8 cellular contexts compared by ENCODE assay signal in genomic region chr1:27672750-27673112, GRCh38. TPM values are rescaled to one million over a fixed set of nuclear protein-coding genes. Genes with fewer than 3 reads are reported as not detected.
A peak's percentile ranks its signal among the peaks of the same experiment; 100 is the strongest.
DNase-seq lines count a peak whose midpoint lies in the region; ATAC-seq and TF ChIP-seq lines count a peak whose summit lies in the region.

No MANE protein-coding gene starts in this region.

- TF ChIP-seq POLR2A in Peyer's patch (IDR thresholded peaks at IDR 0.05) = no peak
- TF ChIP-seq POLR2A in esophagus muscularis mucosa (IDR thresholded peaks at IDR 0.05; ENCODE audit: low read depth) = no peak
- TF ChIP-seq POLR2A in prostate gland (IDR thresholded peaks at IDR 0.05) = no peak

- no peaks in the 10 kb centered on the region for H3K9me2 ChIP-seq in DOHH2 (replicated peaks; ENCODE audit: control insufficient read depth, low read length)

- TF ChIP-seq EP300 in esophagus muscularis mucosa (IDR thresholded peaks at IDR 0.05) = no peak

- TF ChIP-seq CTCF in DOHH2 (IDR thresholded peaks at IDR 0.05; ENCODE audit: low read depth, low read length, poor library complexity, severe bottlenecking) (no peak), Peyer's patch (IDR thresholded peaks at IDR 0.05) (no peak), esophagus muscularis mucosa (IDR thresholded peaks at IDR 0.05) (no peak), prostate gland (IDR thresholded peaks at IDR 0.05) (no peak)

- H3K27me3 ChIP-seq in DOHH2 (ENCODE audit: control insufficient read depth, low read length) (peaks cover 4% of the 10 kb centered on the region), Peyer's patch (no peaks in the 10 kb centered on the region), esophagus muscularis mucosa (no peaks in the 10 kb centered on the region), prostate gland (replicated peaks; ENCODE audit: insufficient read depth) (no peaks in the 10 kb centered on the region)

- H4K20me1 ChIP-seq in DOHH2 (ENCODE audit: control insufficient read depth, insufficient read depth, low read depth, low read length) = no peaks in the 10 kb centered on the region

- no peaks in the 10 kb centered on the region for H3K36me3 ChIP-seq in DOHH2 (ENCODE audit: control insufficient read depth, low read length)
- H3K36me3 ChIP-seq in Peyer's patch = no peaks in the 10 kb centered on the region
- peaks cover 0 to 9% (median 0%) of the 10 kb centered on the region in 4 donors for H3K36me3 ChIP-seq in esophagus muscularis mucosa
- no peaks in the 10 kb centered on the region for H3K36me3 ChIP-seq in prostate gland

- no peak for ATAC-seq in HG03432 (IDR thresholded peaks at IDR 0.05; ENCODE audit: unreplicated experiment)
- ATAC-seq in GM19467 (IDR thresholded peaks at IDR 0.05; ENCODE audit: unreplicated experiment) = no peak
- ATAC-seq in HG02588 (IDR thresholded peaks at IDR 0.05; ENCODE audit: unreplicated experiment) = no peak

- H3K79me2 ChIP-seq in DOHH2 (ENCODE audit: control insufficient read depth, low read length) = no peaks in the 10 kb centered on the region

- H3F3A ChIP-seq in DOHH2 (ENCODE audit: control insufficient read depth, insufficient read depth) = no peaks in the 10 kb centered on the region

- no peaks in the 10 kb centered on the region for H3K9me3 ChIP-seq in DOHH2 (ENCODE audit: control insufficient read depth, insufficient read depth, low read length)
- no peaks in the 10 kb centered on the region for H3K9me3 ChIP-seq in Peyer's patch
- H3K9me3 ChIP-seq in esophagus muscularis mucosa = no peaks in the 10 kb centered on the region
- H3K9me3 ChIP-seq in prostate gland = no peaks in the 10 kb centered on the region

- peaks cover 20% of the 10 kb centered on the region for H3K4me1 ChIP-seq in DOHH2 (ENCODE audit: control insufficient read depth, low read length)
- peaks cover 0 to 24% (median 5%) of the 10 kb centered on the region in 4 donors for H3K4me1 ChIP-seq in Peyer's patch
- peaks cover 25 to 48% (median 39%) of the 10 kb centered on the region in 4 donors for H3K4me1 ChIP-seq in esophagus muscularis mucosa
- peaks cover 6% of the 10 kb centered on the region for H3K4me1 ChIP-seq in prostate gland (replicated peaks)

- DNase-seq in Peyer's patch = no peak
- no peak for DNase-seq in esophagus muscularis mucosa (ENCODE audit: extremely low spot score)
- DNase-seq in prostate gland (ENCODE audit: low spot score) = no peak
- no peak for DNase-seq in DMS79 treated with DMSO at 0.1 percent for 48 hours (lab: John Stamatoyannopoulos, UW)

- H3K27ac ChIP-seq in DOHH2 (ENCODE audit: low read depth, low read length) (no peak overlapping the region), Peyer's patch (peak overlapping the region; percentile 78 to 89 (median 86)), esophagus muscularis mucosa (replicated peaks in 1 of 4) (peak overlapping the region; percentile 85 to 91 (median 88)), prostate gland (peak overlapping the region; percentile 80 to 86)

- H3K4me3 ChIP-seq in DOHH2 (ENCODE audit: low read length) (peak overlapping the region; percentile 64), Peyer's patch (peak overlapping the region in 1 of 4 donors; percentile 42), esophagus muscularis mucosa (peak overlapping the region in 3 of 4 donors; percentile 57 to 65 (median 61)), prostate gland (peak overlapping the region in 1 of 2 donors; percentile 37)

- intact Hi-C loops in esophagus muscularis mucosa (cut with DNase I) (loop anchor here (5.0 to 10.0 kb wide), 2 partner anchors 55 to 162 kb away; partner anchors contain the start of genes FAM76A and PPP1R8), prostate gland (cut with DNase I) (loop anchor here (1.0 kb wide), 1 partner anchor 53 kb away; the partner anchor contains the start of gene FAM76A)

- H3K4me2 ChIP-seq in DOHH2 (ENCODE audit: low read length) = peak overlapping the region; percentile 66

RNA-seq across cellular contexts. Expression of gene IFI6, which starts 0.7 kb away (rescaled TPM):
- total RNA-seq in Peyer's patch = 10 to 100 TPM; 17.8 to 28.5 (median 20.7) TPM
- 10 to 100 TPM; 33.2 to 86.3 (median 70.2) TPM for total RNA-seq in esophagus muscularis mucosa
- total RNA-seq in prostate gland = 100 to 1,000 TPM in 1 of 2 donors, 10 to 100 TPM in 1; 40.4 to 274 TPM

RNA-seq across cellular contexts. Expression of gene FGR, which starts 37.7 kb away (rescaled TPM):
- 10 to 100 TPM in 1 of 4 donors, 1 to 10 TPM in 3; 1.1 to 38.8 (median 4.7) TPM for total RNA-seq in Peyer's patch
- total RNA-seq in esophagus muscularis mucosa = 10 to 100 TPM; 12.0 to 32.1 (median 12.6) TPM
- total RNA-seq in prostate gland = 10 to 100 TPM in 1 of 2 donors, 1 to 10 TPM in 1; 4.0 to 10.8 TPM

RNA-seq across cellular contexts. Expression of gene FAM76A, which starts 53.0 kb away (rescaled TPM):
- total RNA-seq in Peyer's patch (10 to 100 TPM in 2 of 4 donors, 1 to 10 TPM in 2; 9.3 to 62.7 (median 12.8) TPM), esophagus muscularis mucosa (10 to 100 TPM; 15.6 to 17.4 (median 16.6) TPM), prostate gland (10 to 100 TPM in 1 of 2 donors, 1 to 10 TPM in 1; 7.8 to 18.5 TPM)
